ENCODE assay signal across 8 cellular contexts in the genomic region with DNA sequence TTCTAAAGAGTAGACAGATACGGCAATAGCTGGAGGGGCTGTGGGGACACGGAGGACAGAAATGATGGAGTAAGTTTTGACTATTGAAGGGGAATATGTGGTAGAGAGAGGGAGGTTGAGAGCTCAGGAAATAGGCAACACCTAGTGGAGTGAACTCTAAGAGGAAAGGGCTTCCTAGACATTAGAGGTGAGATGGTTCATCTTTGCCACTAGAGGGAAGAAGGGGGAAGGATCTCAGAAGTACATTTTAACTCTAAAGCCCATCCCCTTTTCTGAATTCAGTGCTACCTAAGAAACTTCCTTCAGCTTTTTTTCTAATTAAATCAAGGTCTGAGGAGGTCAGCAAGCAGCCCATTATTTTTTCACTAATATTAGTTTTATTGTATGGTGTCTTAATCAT.
DNase-seq lines count a peak whose midpoint lies in the region; ATAC-seq and TF ChIP-seq lines count a peak whose summit lies in the region.

No MANE protein-coding gene starts in this region.

- H4K20me1 ChIP-seq in MM.1S (ENCODE audit: insufficient read depth, low read length) = no peaks in the 10 kb centered on the region

- no peaks in the 10 kb centered on the region for H3K9me2 ChIP-seq in MM.1S (replicated peaks; ENCODE audit: insufficient read depth, low read length)

- TF ChIP-seq CTCF in C4-2B (conservative IDR thresholded peaks at IDR 0.05) (peak; percentile 65), MM.1S (IDR thresholded peaks at IDR 0.05; ENCODE audit: low read length) (peak; percentile 27; the same call in 1 of the 2 replicates), adrenal gland (IDR thresholded peaks at IDR 0.05) (peak in 2 of 6 experiments; percentile 6 to 14)

- in situ Hi-C loops in T47D (cut with HindIII; ENCODE audit: low pct_unique_long_range_greater_than_20kb, low sequenced_read_pairs) = no loop called here

- H3K36me3 ChIP-seq in MM.1S (replicated peaks; ENCODE audit: insufficient read depth, low read length) (no peaks in the 10 kb centered on the region), adrenal gland (replicated peaks in 1 of 2) (no peaks in the 10 kb centered on the region)

- H3K4me1 ChIP-seq in MM.1S (ENCODE audit: low read length) (no peaks in the 10 kb centered on the region), adrenal gland (replicated peaks in 1 of 2) (no peaks in the 10 kb centered on the region)

- TF ChIP-seq POLR2A in adrenal gland (IDR thresholded peaks at IDR 0.05) = no peak

- H2AFZ ChIP-seq in MM.1S (ENCODE audit: low read length) = no peak overlapping the region

- no peaks in the 10 kb centered on the region for H3K79me2 ChIP-seq in MM.1S (ENCODE audit: low read length)

- H3K9me3 ChIP-seq in MM.1S (replicated peaks; ENCODE audit: insufficient read depth, low read length) (no peaks in the 10 kb centered on the region), adrenal gland (replicated peaks in 1 of 3) (no peaks in the 10 kb centered on the region)

- peak; percentile 29 for DNase-seq in MM.1S
- DNase-seq in T47D (ENCODE audit: low read depth in 1 of 2, low spot score in 1 of 2) = peak; percentile 4 to 48
- DNase-seq in adrenal gland = no peak
- DNase-seq in putamen (ENCODE audit: low spot score) = no peak

- H3F3A ChIP-seq in MM.1S (ENCODE audit: insufficient read depth, low read length) = no peaks in the 10 kb centered on the region

- intact Hi-C loops in adrenal gland (cut with DNase I) = no loop called here

- no peak overlapping the region for H3K9ac ChIP-seq in MM.1S (ENCODE audit: low read length)

- peak; percentile 77 for ATAC-seq in GM19351 (IDR thresholded peaks at IDR 0.05; ENCODE audit: unreplicated experiment)
- ATAC-seq in GM19324 (IDR thresholded peaks at IDR 0.05; ENCODE audit: low FRiP score, unreplicated experiment) = no peak
- no peak for ATAC-seq in HG03521 (IDR thresholded peaks at IDR 0.05; ENCODE audit: unreplicated experiment)

- H3K27me3 ChIP-seq in MM.1S (replicated peaks; ENCODE audit: insufficient read depth, low read length) (no peaks in the 10 kb centered on the region), adrenal gland (no peaks in the 10 kb centered on the region)

- 51 to 69% (median 63%) methylated on average over 2 of the region's 2 CpGs for WGBS in adrenal gland, 4 donors

- H3K4me2 ChIP-seq in MM.1S (ENCODE audit: low read depth, low read length) = no peak overlapping the region

- no peak overlapping the region for H3K27ac ChIP-seq in C4-2B
- no peak overlapping the region for H3K27ac ChIP-seq in MM.1S (ENCODE audit: low read length)
- no peak overlapping the region for H3K27ac ChIP-seq in adrenal gland

- no peak overlapping the region for H3K4me3 ChIP-seq in MM.1S (ENCODE audit: low read length)
- H3K4me3 ChIP-seq in adrenal gland = no peak overlapping the region

Comparison
In these comparisons a context has a peak if more than half of its experiments do, and no peak if none do; other contexts are left out.
1. DNase-seq: peak in MM.1S (single experiment) and T47D (2 of 2); none in adrenal gland (0 of 7) and putamen (single experiment).